In the genomic region with DNA sequence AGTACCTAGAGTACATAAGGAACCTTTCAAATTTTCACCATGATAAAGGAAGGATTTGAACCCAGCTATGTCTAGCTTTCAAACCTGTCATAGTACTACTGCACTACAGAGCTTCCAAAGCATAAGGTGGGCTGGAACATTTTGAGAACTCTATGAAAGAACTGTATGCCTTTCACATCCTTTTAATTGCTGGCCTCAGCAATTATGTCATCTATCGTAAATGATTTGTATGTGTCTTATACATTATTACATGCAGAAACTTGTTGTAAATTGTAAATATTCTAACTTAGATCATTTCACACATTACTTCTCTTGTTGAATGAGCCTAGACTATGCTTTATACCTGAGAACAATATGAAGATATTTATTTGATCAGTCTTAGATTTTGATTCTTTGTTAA, we compare ENCODE assay signal across 34 cellular contexts.
"Had no signal": no experiment of that assay in that cellular context is flagged by ENCODE, and none has a peak within 500 bp of the region (broad histone marks: within the 10 kb centered on the region; RNA-seq: fewer than 3 reads in every experiment).

No MANE protein-coding gene starts in this region.

- H3K9me3 Mint-ChIP-seq: activated CD4-positive, alpha-beta memory T cell treated with anti-CD3 and anti-CD28 coated beads for 36 hours; activated CD4-positive, alpha-beta T cell treated with anti-CD3 and anti-CD28 coated beads, Interleukin-2, amount 10 ng/mL, durations not matched to agents 24 days and 14 days; activated CD8-positive, alpha-beta T cell treated with anti-CD3 and anti-CD28 coated beads for 36 hours; activated naive CD4-positive, alpha-beta T cell treated with anti-CD3 and anti-CD28 coated beads, Interleukin-2, amount 10 ng/mL, durations not matched to agents 7 days and 5 days; activated naive CD4-positive, alpha-beta T cell treated with anti-CD3 and anti-CD28 coated beads, Interleukin-2, amount 50 U/mL, for 24 hours; activated naive CD8-positive, alpha-beta T cell treated with anti-CD3 and anti-CD28 coated beads, Interleukin-2, amount 10 ng/mL, durations not matched to agents 7 days and 5 days; activated naive CD8-positive, alpha-beta T cell treated with anti-CD3 and anti-CD28 coated beads, Interleukin-2, amount 50 U/mL, for 24 hours; activated T-cell treated with anti-CD3 and anti-CD28 coated beads, Interleukin-2, amount 50 U/mL, for 24 hours; activated T-helper 2 cell treated with anti-CD3 and anti-CD28 coated beads, Interferon-gamma antibody, Interleukin-2, Interleukin-4, amounts not matched to agents 10 μg/mL and 5 μg/mL and 100 μg/mL, durations not matched to agents 14 hours and 24 hours and 36 hours; T-helper 1 cell treated with Interleukin-12 subunit alpha and Interleukin-12 subunit beta and Interleukin-4 antibody, amounts not matched to agents 30 μg/mL and 1 μg/mL, for 36 hours; T-helper 2 cell treated with Interferon-gamma antibody and Interleukin-4, amounts not matched to agents 5 μg/mL and 100 μg/mL, for 36 hours had no signal

- H3K36me3 Mint-ChIP-seq: activated CD4-positive, alpha-beta memory T cell treated with anti-CD3 and anti-CD28 coated beads for 36 hours; activated naive CD4-positive, alpha-beta T cell treated with anti-CD3 and anti-CD28 coated beads, Interleukin-2, amount 10 ng/mL, durations not matched to agents 7 days and 5 days; activated naive CD4-positive, alpha-beta T cell treated with anti-CD3 and anti-CD28 coated beads, Interleukin-2, amount 50 U/mL, for 24 hours; activated naive CD8-positive, alpha-beta T cell; activated naive CD8-positive, alpha-beta T cell treated with anti-CD3 and anti-CD28 coated beads, Interleukin-2, amount 10 ng/mL, durations not matched to agents 7 days and 5 days had no signal

- H3K27me3 ChIP-seq: ascending aorta, body of pancreas, brain microvascular endothelial cell had no signal

- H3K9me3 ChIP-seq: ascending aorta, body of pancreas, breast epithelium had no signal

- H3K4me1 Mint-ChIP-seq: activated B cell treated with CpG ODN at 0.5 μM for 24 hours; activated CD4-positive, alpha-beta T cell treated with anti-CD3 and anti-CD28 coated beads, Interleukin-2, amount 10 ng/mL, durations not matched to agents 24 days and 14 days; activated naive CD4-positive, alpha-beta T cell treated with anti-CD3 and anti-CD28 coated beads, Interleukin-2, amount 10 ng/mL, durations not matched to agents 7 days and 5 days; activated naive CD4-positive, alpha-beta T cell treated with anti-CD3 and anti-CD28 coated beads, Interleukin-2, amount 50 U/mL, for 24 hours; activated naive CD8-positive, alpha-beta T cell treated with anti-CD3 and anti-CD28 coated beads, Interleukin-2, amount 10 ng/mL, durations not matched to agents 7 days and 5 days; activated naive CD8-positive, alpha-beta T cell treated with anti-CD3 and anti-CD28 coated beads, Interleukin-2, amount 50 U/mL, for 24 hours had no signal

- H3K36me3 ChIP-seq: ascending aorta, brain microvascular endothelial cell, breast epithelium had no signal

- H3K4me3 ChIP-seq: ascending aorta, body of pancreas, breast epithelium had no signal

- H3K4me3 Mint-ChIP-seq: activated B cell treated with CpG ODN at 0.5 μM for 24 hours; activated CD4-positive, alpha-beta memory T cell treated with anti-CD3 and anti-CD28 coated beads for 36 hours; activated CD4-positive, alpha-beta T cell treated with anti-CD3 and anti-CD28 coated beads, Interleukin-2, amount 10 ng/mL, durations not matched to agents 24 days and 14 days; activated CD8-positive, alpha-beta T cell treated with anti-CD3 and anti-CD28 coated beads for 36 hours; activated naive CD4-positive, alpha-beta T cell treated with anti-CD3 and anti-CD28 coated beads, Interleukin-2, amount 10 ng/mL, durations not matched to agents 7 days and 5 days; activated naive CD4-positive, alpha-beta T cell treated with anti-CD3 and anti-CD28 coated beads, Interleukin-2, amount 50 U/mL, for 24 hours; activated naive CD8-positive, alpha-beta T cell; activated naive CD8-positive, alpha-beta T cell treated with anti-CD3 and anti-CD28 coated beads, Interleukin-2, amount 10 ng/mL, durations not matched to agents 7 days and 5 days; activated naive CD8-positive, alpha-beta T cell treated with anti-CD3 and anti-CD28 coated beads, Interleukin-2, amount 50 U/mL, for 24 hours; activated T-cell treated with anti-CD3 and anti-CD28 coated beads, Interleukin-2, amount 50 U/mL, for 24 hours; T-helper 1 cell treated with Interleukin-12 subunit alpha and Interleukin-12 subunit beta and Interleukin-4 antibody, amounts not matched to agents 30 μg/mL and 1 μg/mL, for 36 hours; T-helper 2 cell treated with Interferon-gamma antibody and Interleukin-4, amounts not matched to agents 5 μg/mL and 100 μg/mL, for 36 hours had no signal

- H3K27ac ChIP-seq: ascending aorta, body of pancreas, brain microvascular endothelial cell, breast epithelium, VCaP had no signal

- H3K27ac Mint-ChIP-seq: activated B cell treated with CpG ODN at 0.5 μM for 24 hours; activated CD4-positive, alpha-beta memory T cell treated with anti-CD3 and anti-CD28 coated beads for 36 hours; activated CD4-positive, alpha-beta T cell treated with anti-CD3 and anti-CD28 coated beads, Interleukin-2, amount 10 ng/mL, durations not matched to agents 24 days and 14 days; activated CD8-positive, alpha-beta T cell treated with anti-CD3 and anti-CD28 coated beads for 36 hours; activated naive CD4-positive, alpha-beta T cell treated with anti-CD3 and anti-CD28 coated beads, Interleukin-2, amount 10 ng/mL, durations not matched to agents 7 days and 5 days; activated naive CD4-positive, alpha-beta T cell treated with anti-CD3 and anti-CD28 coated beads, Interleukin-2, amount 50 U/mL, for 24 hours; activated naive CD8-positive, alpha-beta T cell; activated naive CD8-positive, alpha-beta T cell treated with anti-CD3 and anti-CD28 coated beads, Interleukin-2, amount 10 ng/mL, durations not matched to agents 7 days and 5 days; activated naive CD8-positive, alpha-beta T cell treated with anti-CD3 and anti-CD28 coated beads, Interleukin-2, amount 50 U/mL, for 24 hours; activated T-cell treated with anti-CD3 and anti-CD28 coated beads, Interleukin-2, amount 50 U/mL, for 24 hours; activated T-helper 2 cell treated with anti-CD3 and anti-CD28 coated beads, Interferon-gamma antibody, Interleukin-2, Interleukin-4, amounts not matched to agents 10 μg/mL and 5 μg/mL and 100 μg/mL, durations not matched to agents 14 hours and 24 hours and 36 hours; T-helper 1 cell treated with Interleukin-12 subunit alpha and Interleukin-12 subunit beta and Interleukin-4 antibody, amounts not matched to agents 30 μg/mL and 1 μg/mL, for 36 hours; T-helper 2 cell treated with Interferon-gamma antibody and Interleukin-4, amounts not matched to agents 5 μg/mL and 100 μg/mL, for 36 hours had no signal

- ATAC-seq: activated CD8-positive, alpha-beta T cell treated with anti-CD3 and anti-CD28 coated beads for 36 hours; activated naive CD8-positive, alpha-beta T cell treated with anti-CD3 and anti-CD28 coated beads, Interleukin-2, amount 50 U/mL, for 24 hours; body of pancreas had no signal

- H3K4me1 ChIP-seq: ascending aorta, body of pancreas, breast epithelium had no signal

- FAIRE-seq: TTC549 had no signal

- H3K27me3 Mint-ChIP-seq: activated B cell treated with CpG ODN at 0.5 μM for 24 hours; activated CD4-positive, alpha-beta memory T cell treated with anti-CD3 and anti-CD28 coated beads for 36 hours; activated CD4-positive, alpha-beta T cell treated with anti-CD3 and anti-CD28 coated beads, Interleukin-2, amount 10 ng/mL, durations not matched to agents 24 days and 14 days; activated CD8-positive, alpha-beta T cell treated with anti-CD3 and anti-CD28 coated beads for 36 hours; activated naive CD4-positive, alpha-beta T cell treated with anti-CD3 and anti-CD28 coated beads, Interleukin-2, amount 10 ng/mL, durations not matched to agents 7 days and 5 days; activated naive CD4-positive, alpha-beta T cell treated with anti-CD3 and anti-CD28 coated beads, Interleukin-2, amount 50 U/mL, for 24 hours; activated naive CD8-positive, alpha-beta T cell; activated naive CD8-positive, alpha-beta T cell treated with anti-CD3 and anti-CD28 coated beads, Interleukin-2, amount 10 ng/mL, durations not matched to agents 7 days and 5 days had no signal

- DNase-seq: activated B cell treated with CpG ODN at 0.5 μM for 24 hours; activated CD4-positive, alpha-beta memory T cell treated with anti-CD3 and anti-CD28 coated beads for 36 hours; activated CD4-positive, alpha-beta T cell treated with anti-CD3 and anti-CD28 coated beads for 4 hours; activated CD4-positive, alpha-beta T cell treated with anti-CD3 and anti-CD28 coated beads, Interleukin-2, amount 10 ng/mL, durations not matched to agents 24 days and 14 days; activated CD4-positive, alpha-beta T cell treated with anti-CD3 and anti-CD28 coated beads, Interleukin-2, amount 50 U/mL, for 1 hour; activated CD4-positive, alpha-beta T cell treated with anti-CD3 and anti-CD28 coated beads, Interleukin-2, amount 50 U/mL, for 4 hours; activated CD4-positive, CD25-positive, alpha-beta regulatory T cell treated with anti-CD3 and anti-CD28 coated beads, Interleukin-2, amount 50 U/mL, for 72 hours; activated CD8-positive, alpha-beta memory T cell treated with anti-CD3 and anti-CD28 coated beads, Interleukin-2, amount 50 U/mL, for 4 hours; activated CD8-positive, alpha-beta T cell treated with anti-CD3 and anti-CD28 coated beads for 36 hours; activated effector memory CD4-positive, alpha-beta T cell treated with Interleukin-2 at 50 U/mL for 16 hours; activated gamma-delta T cell; activated naive CD4-positive, alpha-beta T cell treated with anti-CD3 and anti-CD28 coated beads, Interleukin-2, amount 10 ng/mL, durations not matched to agents 7 days and 5 days; activated naive CD4-positive, alpha-beta T cell treated with Interleukin-2 at 50 U/mL for 16 hours; activated naive CD8-positive, alpha-beta T cell treated with anti-CD3 and anti-CD28 coated beads, Interleukin-2, amount 10 ng/mL, durations not matched to agents 7 days and 5 days; activated naive CD8-positive, alpha-beta T cell treated with anti-CD3 and anti-CD28 coated beads, Interleukin-2, amount 50 U/mL, for 24 hours; activated T-cell treated with anti-CD3 and anti-CD28 coated beads, Interleukin-2, amount 50 U/mL, for 24 hours; activated T-cell treated with anti-CD3 and anti-CD28 coated beads, Interleukin-2, amount 50 U/mL, for 48 hours; amygdala; anterior cingulate cortex; body of pancreas; brain microvascular endothelial cell; central memory CD4-positive, alpha-beta T cell; T-helper 1 cell; T-helper 2 cell; T-helper 9 cell had no signal
